ENCODE assay signal across 11 cellular contexts in the genomic region with DNA sequence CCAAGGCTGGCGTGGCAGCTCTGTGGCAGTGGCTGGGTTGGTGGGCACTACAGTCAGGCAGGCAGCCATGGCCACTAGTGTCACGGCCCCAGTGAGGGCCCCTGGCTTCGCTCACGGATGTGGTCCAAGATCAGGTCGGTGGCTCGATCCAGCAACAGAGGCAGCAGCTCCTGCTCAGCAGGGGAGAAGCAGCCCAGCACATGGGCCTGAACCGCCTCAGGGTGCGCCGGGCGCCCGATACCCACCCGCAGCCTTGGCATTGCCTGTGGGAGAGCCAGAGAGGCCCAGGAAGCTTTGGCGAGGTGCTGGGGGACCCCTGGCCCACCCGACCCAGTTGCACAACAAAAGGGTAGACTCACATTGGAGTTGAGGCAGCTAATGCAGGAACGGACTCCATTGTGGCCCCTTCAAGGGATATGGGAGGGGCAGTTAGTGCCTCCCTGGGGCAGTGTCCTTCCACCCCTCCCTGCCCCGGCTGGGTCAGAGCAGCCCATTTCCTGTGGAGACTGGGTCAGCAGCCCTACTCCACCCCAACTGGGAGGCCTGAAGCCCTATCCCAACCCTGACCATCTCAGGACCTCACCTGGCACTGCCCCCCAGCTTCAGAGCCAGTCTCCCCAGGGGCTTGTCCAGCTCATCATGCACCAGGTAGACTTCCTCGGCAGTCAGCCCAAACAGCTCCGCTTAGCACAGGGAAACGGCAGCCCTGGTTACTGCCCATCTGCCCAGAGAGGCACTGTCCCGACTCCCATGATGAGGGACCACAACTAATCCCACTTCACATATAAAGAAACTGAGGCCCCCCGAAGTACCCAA. TPM values are rescaled to one million over a fixed set of nuclear protein-coding genes. Genes with fewer than 3 reads are reported as not detected.
DNase-seq lines count a peak whose midpoint lies in the region; ATAC-seq and TF ChIP-seq lines count a peak whose summit lies in the region.
"Had no signal": no experiment of that assay in that cellular context is flagged by ENCODE, and none has a peak within 500 bp of the region (broad histone marks: within the 10 kb centered on the region; RNA-seq: fewer than 3 reads in every experiment).

No MANE protein-coding gene starts in this region.

- H3K27ac ChIP-seq in cardiac muscle cell (no peak overlapping the region), vagina (peak overlapping the region; percentile 57)

- H3K36me3 Mint-ChIP-seq in memory B cell = no peaks in the 10 kb centered on the region

- no peak for TF ChIP-seq POLR2A in vagina (IDR thresholded peaks at IDR 0.05)

- peak overlapping the region; percentile 73 for H3K4me3 Mint-ChIP-seq in memory B cell

- in situ Hi-C loops in astrocyte of the cerebellum (cut with HindIII; ENCODE audit: low sequenced_read_pairs) = no loop called here

- H3K9me3 ChIP-seq in cardiac muscle cell (ENCODE audit: low read depth) (no peaks in the 10 kb centered on the region), vagina (no peaks in the 10 kb centered on the region)

- DNase-seq in cardiac muscle cell (ENCODE audit: low read depth in 1 of 2, low spot score in 1 of 2) = no peak
- DNase-seq in Right ventricle myocardium superior = no peak
- DNase-seq in astrocyte of the cerebellum (ENCODE audit: low read depth) = no peak
- no peak for DNase-seq in memory B cell (ENCODE audit: low spot score in 2 of 2)
- DNase-seq in vagina (ENCODE audit: extremely low spot score in 2 of 2) = no peak
- no peak for DNase-seq in NCI-H2196 treated with DMSO at 0.1 percent for 48 hours (lab: John Stamatoyannopoulos, UW; ENCODE audit: unreplicated experiment)
- DNase-seq in SKM-1 (lab: John Stamatoyannopoulos, UW; ENCODE audit: unreplicated experiment) = no peak
- DNase-seq: kidney glomerular epithelial cell had no signal

- H3K4me1 ChIP-seq in cardiac muscle cell (ENCODE audit: low read depth) (peaks cover 9% of the 10 kb centered on the region), vagina (peaks cover 26% of the 10 kb centered on the region)

- no peak overlapping the region for H3K27ac Mint-ChIP-seq in memory B cell

- no peaks in the 10 kb centered on the region for H3K27me3 ChIP-seq in cardiac muscle cell
- H3K27me3 ChIP-seq in vagina = no peaks in the 10 kb centered on the region

- no peaks in the 10 kb centered on the region for H3K36me3 ChIP-seq in cardiac muscle cell
- H3K36me3 ChIP-seq in vagina = no peaks in the 10 kb centered on the region

- peaks cover 12% of the 10 kb centered on the region for H3K4me1 Mint-ChIP-seq in memory B cell

- H3K9me3 Mint-ChIP-seq in memory B cell = no peaks in the 10 kb centered on the region

- TF ChIP-seq CTCF in cardiac muscle cell (IDR thresholded peaks at IDR 0.05; ENCODE audit: low read depth, low read length) (no peak), astrocyte of the cerebellum (IDR thresholded peaks at IDR 0.05; ENCODE audit: low read depth, low read length, missing control alignments) (no peak), vagina (IDR thresholded peaks at IDR 0.05) (no peak)

- no peak for ATAC-seq in Right ventricle myocardium superior (ENCODE audit: poor library complexity)
- no peak for ATAC-seq in memory B cell (ENCODE audit: low read depth)
- no peak for ATAC-seq in HG03439 (IDR thresholded peaks at IDR 0.05; ENCODE audit: unreplicated experiment)

- H3K27me3 Mint-ChIP-seq in memory B cell = no peaks in the 10 kb centered on the region

- intact Hi-C loops in Right ventricle myocardium superior (cut with DNase I) = loop anchor here (10.0 kb wide), 1 partner anchor 219 kb away; no protein-coding TSS in a partner anchor
- intact Hi-C loops in vagina (cut with DNase I) = no loop called here

- H3K4me3 ChIP-seq in cardiac muscle cell (peak overlapping the region; percentile 79), astrocyte of the cerebellum (ENCODE audit: low read depth, low read length) (peak overlapping the region; percentile 85), vagina (peak overlapping the region; percentile 78 to 83)

RNA-seq across cellular contexts. Expression of a gene that starts 1.2 kb away (rescaled TPM):
- 23.7 and 24.4 TPM in 2 replicates for total RNA-seq in cardiac muscle cell
- polyA plus RNA-seq in cardiac muscle cell = 27.5 and 34.4 TPM in 2 replicates
- total RNA-seq in Right ventricle myocardium superior = 13.3 TPM
- total RNA-seq in vagina = 2.2 TPM

RNA-seq across cellular contexts. Expression of a gene that starts 1.7 kb away (rescaled TPM):
- total RNA-seq in cardiac muscle cell = 0.06 TPM in 1 of 2 replicates, not detected in the other
- polyA plus RNA-seq in cardiac muscle cell = not detected in 2 replicates
- 0.48 TPM for total RNA-seq in Right ventricle myocardium superior
- total RNA-seq in vagina = 0.25 TPM
- total RNA-seq: G401, temporal lobe had no signal

RNA-seq across cellular contexts. Expression of a gene that starts 7.4 kb away (rescaled TPM):
- total RNA-seq in cardiac muscle cell (0.81 and 0.86 TPM in 2 replicates), Right ventricle myocardium superior (not detected), vagina (not detected)
- 0.40 and 0.76 TPM in 2 replicates for polyA plus RNA-seq in cardiac muscle cell
- total RNA-seq: G401 had no signal

RNA-seq across cellular contexts. Expression of a gene that starts 20.9 kb away (rescaled TPM):
- total RNA-seq in cardiac muscle cell (22.8 and 29.2 TPM in 2 replicates), Right ventricle myocardium superior (3.3 TPM), vagina (12.3 TPM)
- polyA plus RNA-seq in cardiac muscle cell = 20.6 and 25.7 TPM in 2 replicates
